ENCODE assay signal across 1 cellular context in the genomic region with DNA sequence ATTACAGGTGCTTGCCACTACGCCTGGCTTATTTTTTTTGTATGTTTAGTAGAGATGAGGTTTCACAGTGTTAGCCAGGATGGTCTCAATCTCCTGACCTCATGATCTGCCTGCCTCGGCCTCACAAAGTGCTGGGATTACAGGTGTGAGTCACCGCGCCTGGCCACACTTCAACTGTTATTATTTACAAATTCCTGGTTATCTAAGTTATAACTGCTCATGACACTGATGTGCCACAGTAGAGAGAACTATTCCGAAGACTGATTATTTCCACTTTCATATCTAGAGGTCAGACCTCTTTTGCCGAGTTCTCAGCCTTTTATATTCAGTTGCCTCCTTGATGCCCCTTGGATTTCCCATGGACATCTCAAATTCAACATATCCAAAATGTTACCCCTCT.
TF ChIP-seq lines count a peak whose summit lies in the region.

No MANE protein-coding gene starts in this region.

TF ChIP-seq in HepG2, 621 proteins besides CTCF, POLR2A, EP300 and RAD21 (continued from another document):
- TF ChIP-seq, protein P1, sequence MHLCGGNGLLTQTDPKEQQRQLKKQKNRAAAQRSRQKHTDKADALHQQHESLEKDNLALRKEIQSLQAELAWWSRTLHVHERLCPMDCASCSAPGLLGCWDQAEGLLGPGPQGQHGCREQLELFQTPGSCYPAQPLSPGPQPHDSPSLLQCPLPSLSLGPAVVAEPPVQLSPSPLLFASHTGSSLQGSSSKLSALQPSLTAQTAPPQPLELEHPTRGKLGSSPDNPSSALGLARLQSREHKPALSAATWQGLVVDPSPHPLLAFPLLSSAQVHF (CRISPR knock-in tag; IDR thresholded peaks at IDR 0.05) = no peak
- TF ChIP-seq ZNF34 (CRISPR knock-in tag; IDR thresholded peaks at IDR 0.05; ENCODE audit: borderline replicate concordance) = no peak
- peak; percentile 67 for TF ChIP-seq FOSL2 (CRISPR knock-in tag; IDR thresholded peaks at IDR 0.05)
- TF ChIP-seq, protein P2, sequence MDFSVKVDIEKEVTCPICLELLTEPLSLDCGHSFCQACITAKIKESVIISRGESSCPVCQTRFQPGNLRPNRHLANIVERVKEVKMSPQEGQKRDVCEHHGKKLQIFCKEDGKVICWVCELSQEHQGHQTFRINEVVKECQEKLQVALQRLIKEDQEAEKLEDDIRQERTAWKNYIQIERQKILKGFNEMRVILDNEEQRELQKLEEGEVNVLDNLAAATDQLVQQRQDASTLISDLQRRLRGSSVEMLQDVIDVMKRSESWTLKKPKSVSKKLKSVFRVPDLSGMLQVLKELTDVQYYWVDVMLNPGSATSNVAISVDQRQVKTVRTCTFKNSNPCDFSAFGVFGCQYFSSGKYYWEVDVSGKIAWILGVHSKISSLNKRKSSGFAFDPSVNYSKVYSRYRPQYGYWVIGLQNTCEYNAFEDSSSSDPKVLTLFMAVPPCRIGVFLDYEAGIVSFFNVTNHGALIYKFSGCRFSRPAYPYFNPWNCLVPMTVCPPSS (IDR thresholded peaks at IDR 0.05) = no peak
